Comparison of ENCODE assay signal across 7 cellular contexts in genomic region chr15:76311071-76311956, GRCh38. TPM values are rescaled to one million over a fixed set of nuclear protein-coding genes. Genes with fewer than 3 reads are reported as not detected.
DNase-seq lines count a peak whose midpoint lies in the region; ATAC-seq and TF ChIP-seq lines count a peak whose summit lies in the region.

Gene ETFA, minus strand, starts transcription at chr15:76311469. Its CDS starts 81 bp downstream, at chr15:76311388.

- no peaks in the 10 kb centered on the region for H3K36me3 ChIP-seq in hepatocyte (replicated peaks; ENCODE audit: insufficient read depth, low read depth)

- no peaks in the 10 kb centered on the region for H3K27me3 ChIP-seq in hepatocyte

- H3K4me2 ChIP-seq in hepatocyte, result peak within 1 kb of the TSS; percentile 91

- H3K27ac ChIP-seq in hepatocyte, result peak within 1 kb of the TSS; percentile 95

- H3K4me3 ChIP-seq in astrocyte of the cerebellum (ENCODE audit: low read depth, low read length) (peak within 1 kb of the TSS; percentile 92), hepatocyte (peak within 1 kb of the TSS; percentile 81)

- DNase-seq in NCI-H2029 (lab: John Stamatoyannopoulos, UW) (peak; percentile 88), T-helper 22 cell (ENCODE audit: low read depth) (peak; percentile 69), astrocyte of the cerebellum (ENCODE audit: low read depth) (peak; percentile 82), hepatocyte (ENCODE audit: low spot score) (peak; percentile 98), retina (peak; percentile 97)

- no peak for TF ChIP-seq CTCF in astrocyte of the cerebellum (IDR thresholded peaks at IDR 0.05; ENCODE audit: low read depth, low read length, missing control alignments)
- TF ChIP-seq CTCF in hepatocyte (IDR thresholded peaks at IDR 0.05; ENCODE audit: poor library complexity), result no peak

- 2% methylated on average over 55 of the region's 60 CpGs for WGBS in hepatocyte (ENCODE audit: low lambda C conversion rate, missing lambda C conversion rate)

- H3K79me2 ChIP-seq in hepatocyte, result peaks cover 48% of the 10 kb centered on the region

- ATAC-seq in GM18508 (IDR thresholded peaks at IDR 0.05; ENCODE audit: insufficient read depth, unreplicated experiment) (peak; percentile 81), HG02981 (IDR thresholded peaks at IDR 0.05; ENCODE audit: unreplicated experiment) (peak; percentile 97)

- H3K9me2 ChIP-seq in hepatocyte (replicated peaks; ENCODE audit: insufficient read depth), result no peaks in the 10 kb centered on the region

- no peaks in the 10 kb centered on the region for H3K9me3 ChIP-seq in hepatocyte (ENCODE audit: low read depth)

- peaks cover 30% of the 10 kb centered on the region for H4K20me1 ChIP-seq in hepatocyte (ENCODE audit: insufficient read depth, poor library complexity, severe bottlenecking)

- peak within 1 kb of the TSS; percentile 64 for H2AFZ ChIP-seq in hepatocyte

- peaks cover 3% of the 10 kb centered on the region for H3K4me1 ChIP-seq in hepatocyte (ENCODE audit: insufficient read depth)

- in situ Hi-C loops in astrocyte of the cerebellum (cut with HindIII; ENCODE audit: low sequenced_read_pairs), result no loop called here

RNA-seq across cellular contexts. Expression of gene ETFA, which starts in this region (rescaled TPM):
- 154 and 175 TPM in 2 replicates for total RNA-seq in hepatocyte
- polyA plus RNA-seq in hepatocyte, result 185 and 193 TPM in 2 replicates

Comparison
In these comparisons a context has a peak if more than half of its experiments do, and no peak if none do; other contexts are left out.
1. Peak in every context shown above with its lines: DNase-seq, ATAC-seq, H3K4me3 ChIP-seq and H3K27ac ChIP-seq.